ENCODE assay signal across 29 cellular contexts in the genomic region with DNA sequence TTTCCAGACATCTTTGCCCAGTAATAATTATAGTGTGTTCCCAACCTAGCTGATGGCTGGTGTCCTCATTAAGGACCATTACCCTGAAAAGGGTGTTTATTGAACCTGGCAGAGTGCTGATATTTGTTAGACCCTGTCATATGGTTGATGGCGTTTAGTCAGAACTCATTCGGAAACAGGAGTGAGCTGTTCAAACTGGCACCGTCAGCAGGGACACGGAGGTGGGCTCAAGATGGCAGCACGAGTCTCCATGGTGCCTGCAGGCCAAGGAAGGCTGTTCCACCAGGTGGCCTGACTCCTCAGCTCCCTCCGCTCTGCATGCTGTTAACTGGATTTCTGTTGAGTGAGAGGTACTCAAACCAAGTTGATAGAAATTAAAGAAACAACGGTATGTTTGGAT.
"Had no signal": no experiment of that assay in that cellular context is flagged by ENCODE, and none has a peak within 500 bp of the region (broad histone marks: within the 10 kb centered on the region; RNA-seq: fewer than 3 reads in every experiment).

No MANE protein-coding gene starts in this region.

- H3K4me3 ChIP-seq: adrenal gland, body of pancreas, esophagus muscularis mucosa, gastroesophageal sphincter, heart right ventricle had no signal

- H3K4me1 ChIP-seq: adrenal gland, gastroesophageal sphincter had no signal

- ATAC-seq: activated CD4-positive, CD25-positive, alpha-beta regulatory T cell treated with anti-CD3 and anti-CD28 coated beads, Interleukin-2, amount 50 U/mL, for 24 hours; activated CD8-positive, alpha-beta memory T cell treated with anti-CD3 and anti-CD28 coated beads, Interleukin-2, amount 10 ng/mL, durations not matched to agents 7 days and 5 days; activated CD8-positive, alpha-beta T cell treated with anti-CD3 and anti-CD28 coated beads for 36 hours; activated naive CD8-positive, alpha-beta T cell treated with anti-CD3 and anti-CD28 coated beads, Interleukin-2, amount 50 U/mL, for 24 hours; body of pancreas; gastroesophageal sphincter; heart right ventricle; T-helper 17 cell had no signal

- H3K9me3 ChIP-seq: adrenal gland, body of pancreas, esophagus muscularis mucosa, gastroesophageal sphincter, heart right ventricle had no signal

- H3K36me3 ChIP-seq: adrenal gland, esophagus muscularis mucosa, gastroesophageal sphincter, heart right ventricle, WERI-Rb-1 had no signal

- DNase-seq: activated B cell treated with CpG ODN at 0.5 μM for 24 hours; activated CD4-positive, alpha-beta T cell treated with anti-CD3 and anti-CD28 coated beads for 48 hours; activated CD4-positive, alpha-beta T cell treated with anti-CD3 and anti-CD28 coated beads, Interleukin-2, amount 50 U/mL, for 1 hour; activated CD4-positive, alpha-beta T cell treated with anti-CD3 and anti-CD28 coated beads, Interleukin-2, amount 50 U/mL, for 48 hours; activated CD8-positive, alpha-beta memory T cell treated with anti-CD3 and anti-CD28 coated beads, Interleukin-2, amount 10 ng/mL, durations not matched to agents 7 days and 5 days; activated CD8-positive, alpha-beta memory T cell treated with anti-CD3 and anti-CD28 coated beads, Interleukin-2, amount 50 U/mL, for 4 hours; activated CD8-positive, alpha-beta T cell treated with anti-CD3 and anti-CD28 coated beads for 36 hours; activated effector memory CD4-positive, alpha-beta T cell treated with anti-CD3 and anti-CD28 coated beads, Interleukin-2, amount 50 U/mL, for 16 hours; activated naive CD4-positive, alpha-beta T cell treated with anti-CD3 and anti-CD28 coated beads for 36 hours; activated naive CD8-positive, alpha-beta T cell treated with anti-CD3 and anti-CD28 coated beads for 36 hours; activated naive CD8-positive, alpha-beta T cell treated with anti-CD3 and anti-CD28 coated beads, Interleukin-2, amount 50 U/mL, for 24 hours; activated T-cell treated with anti-CD3 and anti-CD28 coated beads, Interleukin-2, amount 50 U/mL, for 1 hour; activated T-cell treated with anti-CD3 and anti-CD28 coated beads, Interleukin-2, amount 50 U/mL, for 48 hours; adrenal gland; amygdala; aorta; body of pancreas; caudate nucleus; effector memory CD4-positive, alpha-beta T cell; erythroblast; foreskin melanocyte; heart right ventricle; T-helper 1 cell; T-helper 17 cell; T1000; WERI-Rb-1 had no signal

- H3K27ac ChIP-seq: adrenal gland, body of pancreas, esophagus muscularis mucosa, gastroesophageal sphincter, heart right ventricle, WERI-Rb-1 had no signal

- H3K27me3 ChIP-seq: adrenal gland, body of pancreas, esophagus muscularis mucosa, gastroesophageal sphincter had no signal
